Comparison of ENCODE assay signal across 2 cellular contexts in the genomic region with DNA sequence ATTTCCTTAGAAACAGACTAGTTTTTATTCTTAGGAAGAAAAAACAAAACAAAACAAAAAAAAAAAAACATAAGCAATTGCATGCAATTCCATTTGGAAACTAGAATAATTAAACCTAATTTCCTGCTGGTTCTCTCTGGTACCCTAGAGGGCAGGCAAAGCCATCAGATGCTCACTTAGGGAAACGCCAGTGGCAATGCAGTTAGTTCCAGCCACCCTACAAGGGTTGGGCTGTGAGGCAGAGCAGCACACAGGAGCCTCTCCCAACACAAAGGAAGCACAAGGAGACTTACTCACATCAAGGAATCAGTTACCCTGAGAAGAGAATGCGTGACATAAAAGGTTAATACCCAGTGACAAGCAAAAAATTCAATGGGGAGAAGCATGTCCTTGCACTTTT.
TF ChIP-seq lines count a peak whose summit lies in the region.

No MANE protein-coding gene starts in this region.

TF ChIP-seq in GM23338, 12 proteins besides CTCF, POLR2A, EP300 and RAD21:
- no peak for TF ChIP-seq POLR2AphosphoS5 (IDR thresholded peaks at IDR 0.05; ENCODE audit: low read depth)
- no peak for TF ChIP-seq ZNF114 (CRISPR knock-in tag; IDR thresholded peaks at IDR 0.05)
- no peak for TF ChIP-seq CREB1 (CRISPR knock-in tag; IDR thresholded peaks at IDR 0.05; ENCODE audit: low read depth)
- TF ChIP-seq JUNB (IDR thresholded peaks at IDR 0.05; ENCODE audit: unreplicated experiment), result no peak
- no peak for TF ChIP-seq ZNF331 (CRISPR knock-in tag; IDR thresholded peaks at IDR 0.05; ENCODE audit: low read depth)

TF ChIP-seq in SK-N-SH, 30 proteins besides CTCF, POLR2A, EP300 and RAD21:
- TF ChIP-seq, protein P1, sequence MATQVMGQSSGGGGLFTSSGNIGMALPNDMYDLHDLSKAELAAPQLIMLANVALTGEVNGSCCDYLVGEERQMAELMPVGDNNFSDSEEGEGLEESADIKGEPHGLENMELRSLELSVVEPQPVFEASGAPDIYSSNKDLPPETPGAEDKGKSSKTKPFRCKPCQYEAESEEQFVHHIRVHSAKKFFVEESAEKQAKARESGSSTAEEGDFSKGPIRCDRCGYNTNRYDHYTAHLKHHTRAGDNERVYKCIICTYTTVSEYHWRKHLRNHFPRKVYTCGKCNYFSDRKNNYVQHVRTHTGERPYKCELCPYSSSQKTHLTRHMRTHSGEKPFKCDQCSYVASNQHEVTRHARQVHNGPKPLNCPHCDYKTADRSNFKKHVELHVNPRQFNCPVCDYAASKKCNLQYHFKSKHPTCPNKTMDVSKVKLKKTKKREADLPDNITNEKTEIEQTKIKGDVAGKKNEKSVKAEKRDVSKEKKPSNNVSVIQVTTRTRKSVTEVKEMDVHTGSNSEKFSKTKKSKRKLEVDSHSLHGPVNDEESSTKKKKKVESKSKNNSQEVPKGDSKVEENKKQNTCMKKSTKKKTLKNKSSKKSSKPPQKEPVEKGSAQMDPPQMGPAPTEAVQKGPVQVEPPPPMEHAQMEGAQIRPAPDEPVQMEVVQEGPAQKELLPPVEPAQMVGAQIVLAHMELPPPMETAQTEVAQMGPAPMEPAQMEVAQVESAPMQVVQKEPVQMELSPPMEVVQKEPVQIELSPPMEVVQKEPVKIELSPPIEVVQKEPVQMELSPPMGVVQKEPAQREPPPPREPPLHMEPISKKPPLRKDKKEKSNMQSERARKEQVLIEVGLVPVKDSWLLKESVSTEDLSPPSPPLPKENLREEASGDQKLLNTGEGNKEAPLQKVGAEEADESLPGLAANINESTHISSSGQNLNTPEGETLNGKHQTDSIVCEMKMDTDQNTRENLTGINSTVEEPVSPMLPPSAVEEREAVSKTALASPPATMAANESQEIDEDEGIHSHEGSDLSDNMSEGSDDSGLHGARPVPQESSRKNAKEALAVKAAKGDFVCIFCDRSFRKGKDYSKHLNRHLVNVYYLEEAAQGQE (IDR thresholded peaks at IDR 0.05; ENCODE audit: low read depth, low read length), result no peak
- TF ChIP-seq, protein P2, sequence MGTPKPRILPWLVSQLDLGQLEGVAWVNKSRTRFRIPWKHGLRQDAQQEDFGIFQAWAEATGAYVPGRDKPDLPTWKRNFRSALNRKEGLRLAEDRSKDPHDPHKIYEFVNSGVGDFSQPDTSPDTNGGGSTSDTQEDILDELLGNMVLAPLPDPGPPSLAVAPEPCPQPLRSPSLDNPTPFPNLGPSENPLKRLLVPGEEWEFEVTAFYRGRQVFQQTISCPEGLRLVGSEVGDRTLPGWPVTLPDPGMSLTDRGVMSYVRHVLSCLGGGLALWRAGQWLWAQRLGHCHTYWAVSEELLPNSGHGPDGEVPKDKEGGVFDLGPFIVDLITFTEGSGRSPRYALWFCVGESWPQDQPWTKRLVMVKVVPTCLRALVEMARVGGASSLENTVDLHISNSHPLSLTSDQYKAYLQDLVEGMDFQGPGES (IDR thresholded peaks at IDR 0.05; ENCODE audit: low read depth, low read length), result no peak
- TF ChIP-seq TCF12 (IDR thresholded peaks at IDR 0.05) (no peak), RFX5 (IDR thresholded peaks at IDR 0.05; ENCODE audit: low read length) (no peak), GATA2 (CRISPR knock-in tag; IDR thresholded peaks at IDR 0.05) (no peak), NRF1 (IDR thresholded peaks at IDR 0.05; ENCODE audit: low read depth, low read length) (no peak), GABPA (IDR thresholded peaks at IDR 0.05; ENCODE audit: low read depth) (no peak), NFIC (IDR thresholded peaks at IDR 0.05; ENCODE audit: borderline replicate concordance) (no peak), YY1 (IDR thresholded peaks at IDR 0.05; ENCODE audit: low read depth) (no peak), FOSL2 (IDR thresholded peaks at IDR 0.05; ENCODE audit: borderline replicate concordance, low read depth) (no peak), EZH2phosphoT487 (IDR thresholded peaks at IDR 0.05; ENCODE audit: borderline replicate concordance, low read depth) (no peak), FOXJ3 (CRISPR knock-in tag; IDR thresholded peaks at IDR 0.05) (no peak), FOXM1 (IDR thresholded peaks at IDR 0.05; ENCODE audit: low read depth) (no peak), TEAD4 (IDR thresholded peaks at IDR 0.05; ENCODE audit: borderline replicate concordance, insufficient read depth) (no peak), SMC3 (IDR thresholded peaks at IDR 0.05; ENCODE audit: low read depth, low read length) (no peak)
- TF ChIP-seq, protein P3, sequence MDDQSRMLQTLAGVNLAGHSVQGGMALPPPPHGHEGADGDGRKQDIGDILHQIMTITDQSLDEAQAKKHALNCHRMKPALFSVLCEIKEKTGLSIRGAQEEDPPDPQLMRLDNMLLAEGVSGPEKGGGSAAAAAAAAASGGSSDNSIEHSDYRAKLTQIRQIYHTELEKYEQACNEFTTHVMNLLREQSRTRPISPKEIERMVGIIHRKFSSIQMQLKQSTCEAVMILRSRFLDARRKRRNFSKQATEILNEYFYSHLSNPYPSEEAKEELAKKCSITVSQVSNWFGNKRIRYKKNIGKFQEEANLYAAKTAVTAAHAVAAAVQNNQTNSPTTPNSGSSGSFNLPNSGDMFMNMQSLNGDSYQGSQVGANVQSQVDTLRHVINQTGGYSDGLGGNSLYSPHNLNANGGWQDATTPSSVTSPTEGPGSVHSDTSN (IDR thresholded peaks at IDR 0.05), result no peak
- TF ChIP-seq, protein P4, sequence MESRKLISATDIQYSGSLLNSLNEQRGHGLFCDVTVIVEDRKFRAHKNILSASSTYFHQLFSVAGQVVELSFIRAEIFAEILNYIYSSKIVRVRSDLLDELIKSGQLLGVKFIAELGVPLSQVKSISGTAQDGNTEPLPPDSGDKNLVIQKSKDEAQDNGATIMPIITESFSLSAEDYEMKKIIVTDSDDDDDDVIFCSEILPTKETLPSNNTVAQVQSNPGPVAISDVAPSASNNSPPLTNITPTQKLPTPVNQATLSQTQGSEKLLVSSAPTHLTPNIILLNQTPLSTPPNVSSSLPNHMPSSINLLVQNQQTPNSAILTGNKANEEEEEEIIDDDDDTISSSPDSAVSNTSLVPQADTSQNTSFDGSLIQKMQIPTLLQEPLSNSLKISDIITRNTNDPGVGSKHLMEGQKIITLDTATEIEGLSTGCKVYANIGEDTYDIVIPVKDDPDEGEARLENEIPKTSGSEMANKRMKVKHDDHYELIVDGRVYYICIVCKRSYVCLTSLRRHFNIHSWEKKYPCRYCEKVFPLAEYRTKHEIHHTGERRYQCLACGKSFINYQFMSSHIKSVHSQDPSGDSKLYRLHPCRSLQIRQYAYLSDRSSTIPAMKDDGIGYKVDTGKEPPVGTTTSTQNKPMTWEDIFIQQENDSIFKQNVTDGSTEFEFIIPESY (IDR thresholded peaks at IDR 0.05; ENCODE audit: borderline replicate concordance, low read depth), result no peak
TF ChIP-seq in SK-N-SH: peak in this region for 0.
